Comparison of ENCODE assay signal across 18 cellular contexts in genomic region chr21:45631540-45631939, GRCh38. TPM values are rescaled to one million over a fixed set of nuclear protein-coding genes. Genes with fewer than 3 reads are reported as not detected.
DNase-seq lines count a peak whose midpoint lies in the region; ATAC-seq and TF ChIP-seq lines count a peak whose summit lies in the region.
"Had no signal": no experiment of that assay in that cellular context is flagged by ENCODE, and none has a peak within 500 bp of the region (broad histone marks: within the 10 kb centered on the region; RNA-seq: fewer than 3 reads in every experiment).

No MANE protein-coding gene starts in this region.

- H2AK5ac ChIP-seq in neuronal stem cell (ENCODE audit: low read depth, low read length) = peak overlapping the region; percentile 74

- H3K4me1 ChIP-seq in colonic mucosa (no peaks in the 10 kb centered on the region), neuronal stem cell (ENCODE audit: control insufficient read depth in 2 of 2, insufficient read depth in 1 of 2, low read depth in 1 of 2, low read length in 2 of 2) (peaks cover 0 to 2% of the 10 kb centered on the region in 2 donors)

- no peak overlapping the region for H3K27ac ChIP-seq in colonic mucosa
- H3K27ac ChIP-seq in neuronal stem cell (replicated peaks; ENCODE audit: low read length) = no peak overlapping the region
- H3K27ac ChIP-seq: 22Rv1, KMS-11, SJSA1 had no signal

- H3K4me3 ChIP-seq in colonic mucosa (no peak overlapping the region), neuronal stem cell (ENCODE audit: low read length in 2 of 2) (no peak overlapping the region)
- H3K4me3 ChIP-seq: SJSA1 had no signal

- intact Hi-C loops in colonic mucosa (cut with DNase I) = no loop called here

- no peak overlapping the region for H2BK5ac ChIP-seq in neuronal stem cell (ENCODE audit: low read length)

- no peaks in the 10 kb centered on the region for H3K36me3 ChIP-seq in colonic mucosa
- peaks cover 0 to 8% of the 10 kb centered on the region in 2 donors for H3K36me3 ChIP-seq in neuronal stem cell (replicated peaks in 1 of 2; ENCODE audit: control insufficient read depth in 2 of 2, insufficient read depth in 2 of 2, low read length in 2 of 2)
- H3K36me3 ChIP-seq: SJSA1 had no signal

- H2BK120ac ChIP-seq in neuronal stem cell (ENCODE audit: low read depth, low read length) = peak overlapping the region; percentile 17

- DNase-seq in activated effector memory CD4-positive, alpha-beta T cell treated with anti-CD3 and anti-CD28 coated beads, Interleukin-2, amount 50 U/mL, for 16 hours = peak; percentile 57
- DNase-seq in activated effector memory CD4-positive, alpha-beta T cell treated with Interleukin-2 at 50 U/mL for 16 hours = no peak
- DNase-seq in colonic mucosa = peak; percentile 12
- no peak for DNase-seq in neuronal stem cell (ENCODE audit: low spot score)
- no peak for DNase-seq in nucleus accumbens (lab: John Stamatoyannopoulos, UW)
- DNase-seq in 8988T = no peak
- no peak for DNase-seq in NCI-H226
- DNase-seq: GDM1, H7, IMR-90, NCI-H1694 treated with DMSO at 0.1 percent for 48 hours, NCI-H446 treated with DMSO at 0.1 percent for 48 hours, NCI-H526 treated with DMSO at 0.1 percent for 48 hours had no signal

- ATAC-seq in HG02571 (IDR thresholded peaks at IDR 0.05; ENCODE audit: unreplicated experiment) = no peak
- ATAC-seq: Right ventricle myocardium inferior had no signal

- peaks cover 5% of the 10 kb centered on the region for H3K79me1 ChIP-seq in neuronal stem cell (ENCODE audit: low read depth, low read length)

- H2BK15ac ChIP-seq in neuronal stem cell (ENCODE audit: low read length) = peak overlapping the region; percentile 65

- H2AFZ ChIP-seq in neuronal stem cell (ENCODE audit: low read length) = no peak overlapping the region

- no peak for TF ChIP-seq CTCF in colonic mucosa (IDR thresholded peaks at IDR 0.05)

- H3K9ac ChIP-seq in colonic mucosa (ENCODE audit: low read depth in 2 of 2, low read length in 2 of 2) = no peak overlapping the region
- no peak overlapping the region for H3K9ac ChIP-seq in neuronal stem cell (ENCODE audit: low read depth, low read length, poor library complexity)
- H3K9ac ChIP-seq: KMS-11 had no signal

- H3K27me3 ChIP-seq in colonic mucosa (no peaks in the 10 kb centered on the region), neuronal stem cell (ENCODE audit: control insufficient read depth in 3 of 3, insufficient read depth in 3 of 3, low read depth in 1 of 3, low read length in 3 of 3) (peaks cover 0 to 6% (median 0%) of the 10 kb centered on the region in 3 experiments)
- H3K27me3 ChIP-seq: SJSA1 had no signal

- H3K14ac ChIP-seq in neuronal stem cell (ENCODE audit: low read length) = peak overlapping the region; percentile 91

- no peak overlapping the region for H4K91ac ChIP-seq in neuronal stem cell (ENCODE audit: low read depth, low read length, poor library complexity)

- H3K4me2 ChIP-seq in neuronal stem cell (ENCODE audit: insufficient read depth, low read length, poor library complexity, severe bottlenecking) = no peak overlapping the region
- H3K4me2 ChIP-seq: KMS-11 had no signal

- no peaks in the 10 kb centered on the region for H3K9me3 ChIP-seq in colonic mucosa
- peaks cover 0 to 18% of the 10 kb centered on the region in 2 donors for H3K9me3 ChIP-seq in neuronal stem cell (replicated peaks in 1 of 2; ENCODE audit: control insufficient read depth in 2 of 2, insufficient read depth in 1 of 2, low read depth in 1 of 2, low read length in 2 of 2)

- H3K18ac ChIP-seq in neuronal stem cell (ENCODE audit: low read length) = peak overlapping the region; percentile 70

- no CpG with 5 or more reads among the region's 11 CpGs for WGBS in neuronal stem cell (ENCODE audit: extremely low coverage in 2 of 2, insufficient read length in 2 of 2, insufficient replicate concordance in 1 of 2), 2 donors

- H4K8ac ChIP-seq in neuronal stem cell (ENCODE audit: low read depth, low read length) = no peak overlapping the region

- H2BK12ac ChIP-seq in neuronal stem cell (ENCODE audit: low read length) = peak overlapping the region; percentile 7

- H3K4ac ChIP-seq in neuronal stem cell (ENCODE audit: low read length) = no peak overlapping the region

- H3K23ac ChIP-seq in neuronal stem cell (ENCODE audit: low read depth, low read length, poor library complexity) = no peak overlapping the region

RNA-seq across cellular contexts. Expression of gene PCBP3, which starts 12.0 kb away (rescaled TPM):
- 1 to 10 TPM; 2.1 to 5.3 TPM for total RNA-seq in colonic mucosa
- 6.9 TPM for polyA plus RNA-seq in neuronal stem cell (2013, experiment 1 of 2)
- polyA plus RNA-seq in neuronal stem cell (2013, experiment 2 of 2) = 6.2 TPM

Comparison
In these comparisons a context has a peak if more than half of its experiments do, and no peak if none do; other contexts are left out.
1. DNase-seq: peak in activated effector memory CD4-positive, alpha-beta T cell treated with anti-CD3 and anti-CD28 coated beads, Interleukin-2, amount 50 U/mL, for 16 hours (single experiment) and colonic mucosa (single experiment); none in activated effector memory CD4-positive, alpha-beta T cell treated with Interleukin-2 at 50 U/mL for 16 hours (single experiment), neuronal stem cell (single experiment), nucleus accumbens (0 of 56), 8988T (single experiment) and NCI-H226 (single experiment).